In genomic region chr5:136526798-136527197, GRCh38 we compare ENCODE assay signal across 1 cellular context.
TF ChIP-seq lines count a peak whose summit lies in the region.

No MANE protein-coding gene starts in this region.

TF ChIP-seq in GM23338, 12 proteins besides CTCF, POLR2A, EP300 and RAD21 (continued from another document):
- TF ChIP-seq ZNF462 (CRISPR knock-in tag; IDR thresholded peaks at IDR 0.05), result no peak
- no peak for TF ChIP-seq POLR2AphosphoS5 (IDR thresholded peaks at IDR 0.05; ENCODE audit: low read depth)
- TF ChIP-seq ZNF114 (CRISPR knock-in tag; IDR thresholded peaks at IDR 0.05), result no peak
- TF ChIP-seq ZNF331 (CRISPR knock-in tag; IDR thresholded peaks at IDR 0.05; ENCODE audit: low read depth), result no peak
TF ChIP-seq in GM23338: peak in this region for 0.
